Comparison of ENCODE assay signal across 20 cellular contexts in genomic region chr17:80116276-80116922, GRCh38. TPM values are rescaled to one million over a fixed set of nuclear protein-coding genes. Genes with fewer than 3 reads are reported as not detected.
DNase-seq lines count a peak whose midpoint lies in the region; ATAC-seq and TF ChIP-seq lines count a peak whose summit lies in the region.
"Had no signal": no experiment of that assay in that cellular context is flagged by ENCODE, and none has a peak within 500 bp of the region (broad histone marks: within the 10 kb centered on the region; RNA-seq: fewer than 3 reads in every experiment).

No MANE protein-coding gene starts in this region.

- H3K4me3 Mint-ChIP-seq in brain (no peak overlapping the region), nephron progenitor cell (no peak overlapping the region)

- H3K79me2 ChIP-seq in Karpas-422 (ENCODE audit: low read length) = no peaks in the 10 kb centered on the region

- H3K27ac ChIP-seq in Karpas-422 (ENCODE audit: low read length) = no peak overlapping the region
- H3K27ac ChIP-seq: C4-2B had no signal

- no peak overlapping the region for H3K9ac ChIP-seq in Karpas-422 (ENCODE audit: low read length)

- peaks cover 4 to 14% (median 10%) of the 10 kb centered on the region in 5 experiments for H3K9me3 Mint-ChIP-seq in brain
- H3K9me3 Mint-ChIP-seq in nephron progenitor cell = peaks cover 26% of the 10 kb centered on the region

- peak; percentile 47 for DNase-seq in activated effector memory CD4-positive, alpha-beta T cell treated with anti-CD3 and anti-CD28 coated beads, Interleukin-2, amount 50 U/mL, for 16 hours
- DNase-seq in activated effector memory CD4-positive, alpha-beta T cell treated with Interleukin-2 at 50 U/mL for 16 hours = no peak
- no peak for DNase-seq in nephron progenitor cell
- DNase-seq in Karpas-422 = no peak
- DNase-seq in OCI-M1 (lab: John Stamatoyannopoulos, UW) = no peak
- no peak for DNase-seq in stimulated activated CD4-positive, alpha-beta T cell treated with anti-CD3 and anti-CD28 coated beads, Interleukin-12 subunit alpha, Interleukin-12 subunit beta, amount 100 ng/mL, for 4 hours
- DNase-seq: Caco-2, DMS53, MM.1S, NCI-H187 treated with DMSO at 0.1 percent for 48 hours, NCI-H2171, NCI-H446 treated with DMSO at 0.1 percent for 48 hours, NCI-H774, Right ventricle myocardium superior had no signal

- no peaks in the 10 kb centered on the region for H3K9me3 ChIP-seq in Karpas-422 (ENCODE audit: low read length)
- H3K9me3 ChIP-seq: Caco-2 had no signal

- TF ChIP-seq CTCF in brain (conservative IDR thresholded peaks at IDR 0.05) = no peak
- no peak for TF ChIP-seq CTCF in nephron progenitor cell (IDR thresholded peaks at IDR 0.05)

- H4K20me1 ChIP-seq in Karpas-422 (ENCODE audit: insufficient read depth, low read depth, low read length) = no peaks in the 10 kb centered on the region

- no peaks in the 10 kb centered on the region for H3K27me3 ChIP-seq in Karpas-422 (ENCODE audit: low read length)

- H3K4me1 Mint-ChIP-seq in brain = no peaks in the 10 kb centered on the region
- peaks cover 12% of the 10 kb centered on the region for H3K4me1 Mint-ChIP-seq in nephron progenitor cell

- H3K36me3 ChIP-seq in Karpas-422 (ENCODE audit: insufficient read depth, low read length) = no peaks in the 10 kb centered on the region

- H3K4me2 ChIP-seq in Karpas-422 (ENCODE audit: low read depth, low read length, poor library complexity, severe bottlenecking) = no peak overlapping the region

- H3K9me2 ChIP-seq in Karpas-422 (replicated peaks; ENCODE audit: insufficient read depth, low read length) = no peaks in the 10 kb centered on the region

- H3K27me3 Mint-ChIP-seq in brain = no peaks in the 10 kb centered on the region
- H3K27me3 Mint-ChIP-seq in nephron progenitor cell (ENCODE audit: low read depth, poor library complexity) = no peaks in the 10 kb centered on the region

- no peak for ATAC-seq in HG02852 (IDR thresholded peaks at IDR 0.05; ENCODE audit: unreplicated experiment)
- ATAC-seq: Panc1 had no signal

- no peak overlapping the region for H3K4me3 ChIP-seq in Karpas-422 (ENCODE audit: low read length)

- H3K4me1 ChIP-seq in Karpas-422 (ENCODE audit: low read length) = no peaks in the 10 kb centered on the region
- H3K4me1 ChIP-seq: Caco-2 had no signal

- no peak overlapping the region for H2AFZ ChIP-seq in Karpas-422 (ENCODE audit: low read length)

- H3K36me3 Mint-ChIP-seq in brain = peaks cover 27% of the 10 kb centered on the region
- peaks cover 31% of the 10 kb centered on the region for H3K36me3 Mint-ChIP-seq in nephron progenitor cell (ENCODE audit: low read depth)

- H3K27ac Mint-ChIP-seq in brain (peak overlapping the region in 3 of 5 experiments; percentile 11 to 39 (median 12)), nephron progenitor cell (peak overlapping the region; percentile 58)

RNA-seq across cellular contexts. Expression of gene GAA, which starts 15.0 kb away (rescaled TPM):
- polyA plus RNA-seq in brain (ENCODE audit: insufficient read depth, low read depth, low replicate concordance) = 99.7 TPM
- total RNA-seq in Karpas-422 (2014; rRNA removed; shearing (Covaris generic); ENCODE audit: low replicate concordance) = 4.3 and 6.2 TPM in 2 replicates

RNA-seq across cellular contexts. Expression of gene EIF4A3, which starts 30.5 kb away (rescaled TPM):
- 155 TPM for polyA plus RNA-seq in brain (ENCODE audit: insufficient read depth, low read depth, low replicate concordance)
- total RNA-seq in Karpas-422 (2014; rRNA removed; shearing (Covaris generic); ENCODE audit: low replicate concordance) = 90.7 and 93.8 TPM in 2 replicates

RNA-seq across cellular contexts. Expression of gene CARD14, which starts 53.4 kb away (rescaled TPM):
- polyA plus RNA-seq in brain (ENCODE audit: insufficient read depth, low read depth, low replicate concordance) = 0.22 TPM
- total RNA-seq in Karpas-422 (2014; rRNA removed; shearing (Covaris generic); ENCODE audit: low replicate concordance) = 0.07 TPM in 1 of 2 replicates, not detected in the other
- total RNA-seq: H1, Right ventricle myocardium superior had no signal
- polyA plus RNA-seq: HepG2 had no signal
